15 cellular contexts compared by ENCODE assay signal in the genomic region with DNA sequence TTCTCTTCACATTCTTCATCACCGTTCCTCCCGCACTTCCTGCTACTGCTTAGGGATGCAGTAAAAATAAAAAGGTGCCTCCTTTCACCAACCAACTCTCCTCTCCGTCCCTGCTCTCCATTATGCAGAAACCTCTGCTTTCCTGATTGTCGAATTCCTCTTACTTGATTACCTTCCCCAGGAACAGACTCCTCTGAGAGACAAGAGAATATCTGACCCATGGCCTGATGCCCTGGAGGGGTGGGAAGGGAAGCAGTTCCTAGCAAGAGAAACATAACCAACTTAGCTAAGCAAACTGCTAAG.
"Had no signal": no experiment of that assay in that cellular context is flagged by ENCODE, and none has a peak within 500 bp of the region (broad histone marks: within the 10 kb centered on the region; RNA-seq: fewer than 3 reads in every experiment).

No MANE protein-coding gene starts in this region.

- H3K9me3 Mint-ChIP-seq: activated CD4-positive, alpha-beta memory T cell treated with anti-CD3 and anti-CD28 coated beads for 36 hours; activated naive CD4-positive, alpha-beta T cell treated with anti-CD3 and anti-CD28 coated beads for 36 hours; nephron had no signal

- H3K4me3 Mint-ChIP-seq: activated CD4-positive, alpha-beta memory T cell treated with anti-CD3 and anti-CD28 coated beads for 36 hours; activated naive CD4-positive, alpha-beta T cell treated with anti-CD3 and anti-CD28 coated beads for 36 hours; nephron had no signal

- DNase-seq: activated CD4-positive, alpha-beta memory T cell treated with anti-CD3 and anti-CD28 coated beads for 36 hours; activated naive CD4-positive, alpha-beta T cell treated with anti-CD3 and anti-CD28 coated beads for 36 hours; central memory CD4-positive, alpha-beta T cell; effector memory CD4-positive, alpha-beta T cell; hippocampal formation; ovary; stimulated activated CD4-positive, alpha-beta T cell treated with anti-CD3 and anti-CD28 coated beads, Interleukin-15, amount 100 ng/mL, for 24 hours; stimulated activated CD4-positive, alpha-beta T cell treated with anti-CD3 and anti-CD28 coated beads, Interleukin-4, amount 100 ng/mL, for 24 hours; stomach; T1000 had no signal

- H3K36me3 ChIP-seq: ovary, stomach, thoracic aorta, vagina had no signal

- H3K4me3 ChIP-seq: coronary artery, lung, ovary, stomach, thoracic aorta, vagina had no signal

- H3K27ac ChIP-seq: coronary artery, ovary, stomach, thoracic aorta, vagina had no signal

- H3K36me3 Mint-ChIP-seq: activated CD4-positive, alpha-beta memory T cell treated with anti-CD3 and anti-CD28 coated beads for 36 hours had no signal

- H3K9me3 ChIP-seq: ovary, stomach, thoracic aorta, vagina had no signal

- H3K27me3 ChIP-seq: ovary, vagina had no signal

- H3K27ac Mint-ChIP-seq: activated CD4-positive, alpha-beta memory T cell treated with anti-CD3 and anti-CD28 coated beads for 36 hours; activated naive CD4-positive, alpha-beta T cell treated with anti-CD3 and anti-CD28 coated beads for 36 hours had no signal
